9 cellular contexts compared by ENCODE assay signal in the genomic region with DNA sequence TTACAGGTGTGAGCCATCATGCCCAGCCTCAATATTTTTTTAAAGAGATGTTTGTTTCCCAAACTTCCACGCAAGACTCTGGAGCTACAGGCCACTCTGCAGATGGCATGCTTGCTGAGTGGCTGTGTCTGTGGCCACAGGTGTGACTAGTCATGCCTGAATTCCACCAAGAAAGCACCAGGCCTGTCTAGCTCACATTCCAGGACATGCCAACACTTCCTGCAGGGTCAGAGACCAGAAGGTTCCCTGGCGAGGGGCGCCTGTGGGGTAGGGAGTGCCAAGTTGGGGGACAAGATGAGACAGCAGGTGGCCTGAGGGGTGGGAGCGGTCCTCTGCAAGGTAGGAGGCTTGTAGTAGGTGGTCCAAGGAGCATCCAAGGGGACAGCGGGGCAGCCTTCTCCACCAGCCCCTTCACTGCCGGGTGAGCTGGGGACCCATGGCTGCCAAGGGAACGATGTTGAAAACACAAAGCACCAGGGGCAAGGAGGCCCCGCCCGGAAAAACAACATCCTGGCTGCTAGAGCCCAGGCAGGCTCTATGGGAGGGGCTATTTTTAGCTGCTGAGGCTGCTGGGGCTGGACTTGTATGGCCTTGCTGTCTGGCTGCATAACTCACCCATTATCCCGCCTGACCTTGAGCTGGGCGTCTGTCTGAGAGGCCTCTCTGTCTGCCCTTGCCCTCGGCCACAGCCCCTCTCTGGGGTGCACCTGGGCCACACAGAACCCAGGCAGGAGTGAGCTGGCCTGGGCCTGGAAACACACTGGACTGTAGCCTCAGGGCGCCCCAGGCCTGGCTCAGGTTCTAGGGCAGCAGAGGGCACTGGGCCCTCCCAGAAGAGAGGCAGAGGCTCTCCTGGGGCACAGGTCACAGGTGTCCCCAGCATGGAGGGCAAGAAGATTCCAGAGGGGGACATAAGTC. TPM values are rescaled to one million over a fixed set of nuclear protein-coding genes. Genes with fewer than 3 reads are reported as not detected.
DNase-seq lines count a peak whose midpoint lies in the region; ATAC-seq, FAIRE-seq and TF ChIP-seq lines count a peak whose summit lies in the region.
"Had no signal": no experiment of that assay in that cellular context is flagged by ENCODE, and none has a peak within 500 bp of the region (broad histone marks: within the 10 kb centered on the region; RNA-seq: fewer than 3 reads in every experiment).

No MANE protein-coding gene starts in this region.

- H3K4me1 Mint-ChIP-seq in Calu3 (ENCODE audit: low read depth, unreplicated experiment): peaks cover 36% of the 10 kb centered on the region

- no peaks in the 10 kb centered on the region for H3K27me3 Mint-ChIP-seq in Calu3 (ENCODE audit: unreplicated experiment)

- peak overlapping the region; percentile 9 to 85 for H3K27ac ChIP-seq in small intestine (ENCODE audit: low read depth in 1 of 2, low read length in 1 of 2)

- H3K27me3 ChIP-seq in adipocyte (replicated peaks; ENCODE audit: control insufficient read depth, insufficient read depth, low read length): no peaks in the 10 kb centered on the region
- H3K27me3 ChIP-seq in small intestine (ENCODE audit: control insufficient read depth in 2 of 2, insufficient read depth in 2 of 2, low read length in 2 of 2): no peaks in the 10 kb centered on the region

- ATAC-seq in left cardiac atrium (peak; percentile 51 to 56), GM18873 (IDR thresholded peaks at IDR 0.05; ENCODE audit: low FRiP score, unreplicated experiment) (no peak)

- intact Hi-C loops in Calu3 (cut with micrococcal nuclease; ENCODE audit: unreplicated experiment) (no loop called here), left cardiac atrium (cut with DNase I) (no loop called here)

- H3K4me3 ChIP-seq in adipocyte (ENCODE audit: low read length) (no peak overlapping the region), small intestine (ENCODE audit: low read depth in 1 of 2, low read length in 2 of 2) (no peak overlapping the region)

- H3K4me1 ChIP-seq in adipocyte (ENCODE audit: control insufficient read depth, insufficient read depth, low read length): peaks cover 60% of the 10 kb centered on the region
- peaks cover 0 to 6% of the 10 kb centered on the region in 2 donors for H3K4me1 ChIP-seq in small intestine (ENCODE audit: control insufficient read depth in 2 of 2, insufficient read depth in 1 of 2, low read depth in 1 of 2, low read length in 1 of 2)

- peak overlapping the region; percentile 82 for H3K27ac Mint-ChIP-seq in Calu3 (ENCODE audit: unreplicated experiment)

- CTCF ChIA-PET in Calu3 (lab: Charles Lee): interaction anchor here (0.6 to 1.4 kb wide), 5 partner anchors 11 to 93 kb away, joined by 3 to 8 read pairs (median 5); partner anchors contain the start of genes UNC13D and WBP2

- 43 to 54% (median 44%) methylated on average over 13 of the region's 13 CpGs for WGBS in small intestine, 3 donors

- BruUV-seq in Calu3 (replicated peaks; lab: Mats Ljungman, UMichigan): no TSS peak

- no peak overlapping the region for H3K4me3 Mint-ChIP-seq in Calu3 (ENCODE audit: low read depth, unreplicated experiment)

- H3K36me3 Mint-ChIP-seq in Calu3 (ENCODE audit: insufficient read depth, unreplicated experiment): peaks cover 55% of the 10 kb centered on the region

- DNase-seq in Calu3 (peak; percentile 81), NCI-H2227 treated with DMSO at 0.1 percent for 48 hours (lab: John Stamatoyannopoulos, UW) (peak; percentile 29), adipocyte (ENCODE audit: low read depth) (peak; percentile 88), left cardiac atrium (peak; percentile 91), small intestine (peak; percentile 62), OCI-M1 (lab: John Stamatoyannopoulos, UW) (no peak), NCI-H1436 (lab: John Stamatoyannopoulos, UW) (no peak)

- H3K9me3 ChIP-seq in adipocyte (ENCODE audit: control insufficient read depth, low read length) (no peaks in the 10 kb centered on the region), small intestine (ENCODE audit: control insufficient read depth, low read depth) (no peaks in the 10 kb centered on the region)

- H3K9me3 Mint-ChIP-seq in Calu3 (ENCODE audit: low read depth, unreplicated experiment): no peaks in the 10 kb centered on the region

- H3K9ac ChIP-seq in adipocyte (ENCODE audit: low read length): peak overlapping the region; percentile 42

- TF ChIP-seq CTCF in Calu3 (IDR thresholded peaks at IDR 0.05; ENCODE audit: unreplicated experiment): no peak

- no peak for FAIRE-seq in small intestine (lab: Jason Lieb, UNC)
- FAIRE-seq: frontal cortex had no signal

- H3K36me3 ChIP-seq in adipocyte (ENCODE audit: control insufficient read depth, insufficient read depth, low read length, severe bottlenecking): peaks cover 6% of the 10 kb centered on the region
- no peaks in the 10 kb centered on the region for H3K36me3 ChIP-seq in small intestine (ENCODE audit: control insufficient read depth in 2 of 2, insufficient read depth in 2 of 2, low read length in 2 of 2)

RNA-seq across cellular contexts. Expression of gene TRIM47, which starts 5.7 kb away (rescaled TPM):
- total RNA-seq in Calu3 (2022) (51.2 and 54.1 TPM in 2 replicates), left cardiac atrium (10 to 100 TPM; 22.9 to 25.3 TPM)
- 10 to 100 TPM; 24.9 to 63.3 (median 62.7) TPM for polyA plus RNA-seq in small intestine

RNA-seq across cellular contexts. Expression of gene WBP2, which starts 17.6 kb away (rescaled TPM):
- total RNA-seq in Calu3 (2022) (126 and 133 TPM in 2 replicates), left cardiac atrium (100 to 1,000 TPM; 106 to 122 TPM)
- polyA plus RNA-seq in small intestine: 100 to 1,000 TPM in 1 of 3 donors, 10 to 100 TPM in 2; 68.4 to 121 (median 82.7) TPM

RNA-seq across cellular contexts. Expression of gene TRIM65, which starts 24.1 kb away (rescaled TPM):
- 15.4 and 18.9 TPM in 2 replicates for total RNA-seq in Calu3 (2022)
- 1 to 10 TPM; 8.4 to 9.9 TPM for total RNA-seq in left cardiac atrium
- polyA plus RNA-seq in small intestine: 10 to 100 TPM in 1 of 3 donors, 1 to 10 TPM in 2; 6.5 to 15.9 (median 6.7) TPM

RNA-seq across cellular contexts. Expression of gene UNC13D, which starts 28.5 kb away (rescaled TPM):
- total RNA-seq in Calu3 (2022): 103 and 104 TPM in 2 replicates
- total RNA-seq in left cardiac atrium: 10 to 100 TPM; 22.1 to 34.0 TPM
- 10 to 100 TPM in 2 of 3 donors, 1 to 10 TPM in 1; 9.8 to 40.3 (median 15.3) TPM for polyA plus RNA-seq in small intestine

RNA-seq across cellular contexts. Expression of gene MRPL38, which starts 32.0 kb away (rescaled TPM):
- 112 and 130 TPM in 2 replicates for total RNA-seq in Calu3 (2022)
- total RNA-seq in left cardiac atrium: 10 to 100 TPM; 73.7 to 83.4 TPM
- polyA plus RNA-seq in small intestine: 10 to 100 TPM; 63.2 to 93.5 (median 67.0) TPM

Comparison
In these comparisons a context has a peak if more than half of its experiments do, and no peak if none do; other contexts are left out.
1. DNase-seq: peak in Calu3 (single experiment), NCI-H2227 treated with DMSO at 0.1 percent for 48 hours (single experiment), adipocyte (single experiment), left cardiac atrium (single experiment) and small intestine (single experiment); none in OCI-M1 (single experiment) and NCI-H1436 (single experiment).